ENCODE assay signal across 8 cellular contexts in genomic region chr6:132268666-132269065, GRCh38.
DNase-seq lines count a peak whose midpoint lies in the region; ATAC-seq, FAIRE-seq and TF ChIP-seq lines count a peak whose summit lies in the region.
"Not testable (repeated sequence)": the region's sequence is repeated elsewhere in the genome, so short reads cannot be mapped to it uniquely, and the experiment has no call there.

No MANE protein-coding gene starts in this region.

- not testable (repeated sequence) for H3K9me3 ChIP-seq in BLaER1; OCI-LY3 (ENCODE audit: insufficient read depth, low read length); SU-DHL-6 (ENCODE audit: insufficient read depth, low read length)

- H2AFZ ChIP-seq in OCI-LY3 (ENCODE audit: low read depth, low read length); SU-DHL-6 (ENCODE audit: low read depth, low read length, severe bottlenecking): not testable (repeated sequence)

- H3K9me2 ChIP-seq in SU-DHL-6 (replicated peaks; ENCODE audit: insufficient read depth, low read length): not testable (repeated sequence)

- not testable (repeated sequence) for H3K27ac Mint-ChIP-seq in stimulated activated naive B cell treated with anti-CD40 and anti-IgM and Interleukin-4, amounts not matched to agents 10 μg/mL and 1 μg/mL and 100 μg/mL, for 72 hours

- H3F3A ChIP-seq in SU-DHL-6 (ENCODE audit: insufficient read depth): peaks cover 42% of the 10 kb centered on the region

- peaks cover 12 to 22% of the 10 kb centered on the region in 2 donors for H3K4me1 Mint-ChIP-seq in stimulated activated naive B cell treated with anti-CD40 and anti-IgM and Interleukin-4, amounts not matched to agents 10 μg/mL and 1 μg/mL and 100 μg/mL, for 72 hours

- not testable (repeated sequence) for H4K20me1 ChIP-seq in BLaER1; OCI-LY3 (ENCODE audit: insufficient read depth, low read length); SU-DHL-6 (ENCODE audit: low read depth, low read length)

- H3K27ac ChIP-seq in BLaER1: peak overlapping the region; percentile 57
- not testable (repeated sequence) for H3K27ac ChIP-seq in OCI-LY3 (ENCODE audit: low read length)
- peak overlapping the region; percentile 85 for H3K27ac ChIP-seq in SU-DHL-6 (ENCODE audit: low read depth, low read length)

- H3K4me3 Mint-ChIP-seq in stimulated activated naive B cell treated with anti-CD40 and anti-IgM and Interleukin-4, amounts not matched to agents 10 μg/mL and 1 μg/mL and 100 μg/mL, for 72 hours: peak overlapping the region; percentile 41 to 58

- H3K27me3 Mint-ChIP-seq in stimulated activated naive B cell treated with anti-CD40 and anti-IgM and Interleukin-4, amounts not matched to agents 10 μg/mL and 1 μg/mL and 100 μg/mL, for 72 hours: not testable (repeated sequence)

- not testable (repeated sequence) for TF ChIP-seq CTCF in OCI-LY3 (IDR thresholded peaks at IDR 0.05; ENCODE audit: low read depth, low read length); SU-DHL-6 (IDR thresholded peaks at IDR 0.05; ENCODE audit: insufficient read depth, low read length, poor library complexity, severe bottlenecking)

- not testable (repeated sequence) for H3K4me3 ChIP-seq in BLaER1; OCI-LY3 (ENCODE audit: low read length)
- H3K4me3 ChIP-seq in SU-DHL-6 (ENCODE audit: insufficient read depth, low read length, poor library complexity, severe bottlenecking): peak overlapping the region; percentile 32

- H3K9ac ChIP-seq in BLaER1; OCI-LY3 (ENCODE audit: low read length): not testable (repeated sequence)
- 0 out of 2 replicates have a peak overlapping the region, but pooled peaks have one; percentile 17 for H3K9ac ChIP-seq in SU-DHL-6 (ENCODE audit: low read length)

- not testable (repeated sequence) for H3K36me3 Mint-ChIP-seq in stimulated activated naive B cell treated with anti-CD40 and anti-IgM and Interleukin-4, amounts not matched to agents 10 μg/mL and 1 μg/mL and 100 μg/mL, for 72 hours

- H3K4me1 ChIP-seq in BLaER1 (peaks cover 53% of the 10 kb centered on the region), OCI-LY3 (ENCODE audit: low read length) (peaks cover 26% of the 10 kb centered on the region)

- not testable (repeated sequence) for H3K27me3 ChIP-seq in BLaER1; OCI-LY3 (ENCODE audit: low read depth, low read length); SU-DHL-6 (ENCODE audit: low read length)

- H3K36me3 ChIP-seq in BLaER1; OCI-LY3 (replicated peaks; ENCODE audit: low read depth, low read length); SU-DHL-6 (ENCODE audit: low read length): not testable (repeated sequence)

- ATAC-seq in GM18502 (IDR thresholded peaks at IDR 0.05; ENCODE audit: poor library complexity, unreplicated experiment) (peak; percentile 14), HG03354 (IDR thresholded peaks at IDR 0.05; ENCODE audit: poor library complexity, severe bottlenecking, unreplicated experiment) (peak; percentile 15)
- ATAC-seq in stimulated activated naive B cell treated with anti-CD40 and anti-IgM and Interleukin-4, amounts not matched to agents 10 μg/mL and 1 μg/mL and 100 μg/mL, for 72 hours (replicated peaks): not testable (repeated sequence)

- FAIRE-seq in GM19239 (lab: Jason Lieb, UNC): peak; percentile 83

- H3K4me2 ChIP-seq in BLaER1 (peak overlapping the region; percentile 75), OCI-LY3 (ENCODE audit: low read length) (peak overlapping the region; percentile 63), SU-DHL-6 (ENCODE audit: low read depth, low read length, poor library complexity, severe bottlenecking) (peak overlapping the region; percentile 66)

- not testable (repeated sequence) for H3K79me2 ChIP-seq in OCI-LY3 (ENCODE audit: low read length); SU-DHL-6 (ENCODE audit: insufficient read depth, low read length)

- not testable (repeated sequence) for H3K9me3 Mint-ChIP-seq in stimulated activated naive B cell treated with anti-CD40 and anti-IgM and Interleukin-4, amounts not matched to agents 10 μg/mL and 1 μg/mL and 100 μg/mL, for 72 hours

- DNase-seq in GM19239 (ENCODE audit: insufficient read length, low spot score); stimulated activated naive B cell treated with anti-CD40 and anti-IgM and Interleukin-4, amounts not matched to agents 10 μg/mL and 1 μg/mL and 100 μg/mL, for 72 hours: not testable (repeated sequence)
- peak; percentile 53 for DNase-seq in NAMALWA (ENCODE audit: low spot score)
